ENCODE assay signal across 8 cellular contexts in the genomic region with DNA sequence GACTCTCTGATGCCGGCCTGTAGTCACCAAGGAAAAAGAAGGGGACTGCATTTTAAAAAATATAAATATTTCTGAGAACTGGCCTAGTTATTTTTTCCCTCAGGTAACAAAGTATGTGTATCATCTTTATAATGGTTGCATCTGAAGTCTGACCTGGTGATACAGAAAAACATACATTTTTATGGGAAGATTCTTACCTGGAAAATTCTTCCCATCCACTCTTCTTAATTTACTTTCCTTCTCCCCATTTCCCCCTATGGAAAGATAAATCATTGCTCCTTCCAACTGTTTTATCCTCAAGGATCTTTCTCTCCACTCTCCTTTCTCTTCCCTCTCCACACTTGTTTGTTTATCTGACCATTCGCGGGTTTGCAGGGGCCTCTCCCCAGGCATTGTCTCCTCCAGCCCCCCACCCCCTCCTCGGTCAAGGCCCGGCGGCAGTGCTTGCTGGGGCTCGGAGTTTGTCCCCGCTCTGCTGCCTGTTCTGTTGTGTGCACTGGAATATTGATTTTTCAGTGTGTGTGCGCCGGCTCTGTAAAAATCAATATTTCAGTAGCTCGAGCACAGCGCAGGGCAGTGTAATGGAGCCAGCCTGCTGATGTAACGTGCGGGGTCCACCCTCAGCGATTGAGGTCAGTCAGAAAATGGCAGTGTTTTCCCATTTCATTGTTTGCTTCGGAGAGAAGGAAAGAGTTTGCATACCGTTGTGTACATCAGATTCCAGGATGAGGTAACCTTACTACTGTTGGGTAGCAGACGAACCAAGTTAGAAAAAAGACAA.
A peak's percentile ranks its signal among the peaks of the same experiment; 100 is the strongest.
DNase-seq lines count a peak whose midpoint lies in the region; ATAC-seq and TF ChIP-seq lines count a peak whose summit lies in the region.
"Had no signal": no experiment of that assay in that cellular context is flagged by ENCODE, and none has a peak within 500 bp of the region (broad histone marks: within the 10 kb centered on the region; RNA-seq: fewer than 3 reads in every experiment).

No MANE protein-coding gene starts in this region.

- DNase-seq in NCI-H2029 treated with DMSO at 0.1 percent for 48 hours (lab: John Stamatoyannopoulos, UW) (peak; percentile 45), chondrocyte (ENCODE audit: low spot score) (no peak), osteocyte (ENCODE audit: extremely low spot score, unreplicated experiment) (no peak), GM20000 (ENCODE audit: low spot score) (no peak), hippocampal formation (lab: John Stamatoyannopoulos, UW) (no peak)
- DNase-seq: activated T-cell treated with anti-CD3 and anti-CD28 coated beads, Interleukin-2, amount 50 U/mL, for 48 hours had no signal

- H3K9me3 Mint-ChIP-seq in chondrocyte (ENCODE audit: low read depth), result peaks cover 10% of the 10 kb centered on the region
- H3K9me3 Mint-ChIP-seq in osteocyte (ENCODE audit: unreplicated experiment), result peaks cover 4% of the 10 kb centered on the region

- peaks cover 5% of the 10 kb centered on the region; the same call in 1 of the 2 replicates for H3K4me1 ChIP-seq in ES-I3 (ENCODE audit: insufficient read depth, low read length)

- peaks cover 24% of the 10 kb centered on the region for H3K4me1 Mint-ChIP-seq in chondrocyte (ENCODE audit: low read depth)
- peaks cover 17% of the 10 kb centered on the region for H3K4me1 Mint-ChIP-seq in osteocyte (ENCODE audit: unreplicated experiment)

- H3K9me3 ChIP-seq in ES-I3 (ENCODE audit: control insufficient read depth, insufficient read depth, low read length), result peaks cover 9% of the 10 kb centered on the region; the same call in 1 of the 2 replicates

- H3K36me3 ChIP-seq in ES-I3 (ENCODE audit: insufficient read depth, low read length), result no peaks in the 10 kb centered on the region

- H3K27me3 Mint-ChIP-seq in chondrocyte (ENCODE audit: low read depth) (peaks cover 15% of the 10 kb centered on the region), osteocyte (ENCODE audit: unreplicated experiment) (peaks cover 71% of the 10 kb centered on the region)

- no peak for TF ChIP-seq CTCF in chondrocyte (IDR thresholded peaks at IDR 0.05)
- no peak for TF ChIP-seq CTCF in osteocyte (IDR thresholded peaks at IDR 0.05)
- TF ChIP-seq CTCF in GM20000 (IDR thresholded peaks at IDR 0.05; ENCODE audit: extremely low read depth, missing control alignments), result no peak

- H3K4me3 Mint-ChIP-seq in chondrocyte (ENCODE audit: unreplicated experiment), result peak overlapping the region; percentile 66
- H3K4me3 Mint-ChIP-seq in osteocyte (ENCODE audit: unreplicated experiment), result peak overlapping the region; percentile 50

- H3K36me3 Mint-ChIP-seq in chondrocyte (ENCODE audit: low read depth) (peaks cover 5% of the 10 kb centered on the region), osteocyte (ENCODE audit: unreplicated experiment) (no peaks in the 10 kb centered on the region)

- ATAC-seq in HG02973 (IDR thresholded peaks at IDR 0.05; ENCODE audit: unreplicated experiment), result no peak

- H3K27ac Mint-ChIP-seq in chondrocyte (ENCODE audit: unreplicated experiment) (no peak overlapping the region), osteocyte (ENCODE audit: unreplicated experiment) (no peak overlapping the region)

- H3K9ac ChIP-seq in ES-I3 (ENCODE audit: low read depth, low read length), result peak overlapping the region; percentile 92
